1 cellular context compared by ENCODE assay signal in genomic region chr3:128421966-128422365, GRCh38.
TF ChIP-seq lines count a peak whose summit lies in the region.

No MANE protein-coding gene starts in this region.

TF ChIP-seq in HepG2, 621 proteins besides CTCF, POLR2A, EP300 and RAD21:
- TF ChIP-seq ZNF841 (CRISPR knock-in tag; IDR thresholded peaks at IDR 0.05; ENCODE audit: borderline replicate concordance), result no peak
- TF ChIP-seq LCORL (IDR thresholded peaks at IDR 0.05), result no peak
- no peak for TF ChIP-seq LCORL (CRISPR knock-in tag; IDR thresholded peaks at IDR 0.05)
- TF ChIP-seq ZBTB7B (CRISPR knock-in tag; IDR thresholded peaks at IDR 0.05), result no peak
- no peak for TF ChIP-seq ZZZ3 (CRISPR knock-in tag; IDR thresholded peaks at IDR 0.05; ENCODE audit: borderline replicate concordance)
- no peak for TF ChIP-seq SRF (IDR thresholded peaks at IDR 0.05; ENCODE audit: low read depth, low read length)
- no peak for TF ChIP-seq RFXANK (CRISPR knock-in tag; IDR thresholded peaks at IDR 0.05)
